In genomic region chr17:57875109-57876022, GRCh38 we compare ENCODE assay signal across 1 cellular context.
TF ChIP-seq lines count a peak whose summit lies in the region.

No MANE protein-coding gene starts in this region.

TF ChIP-seq in HepG2, 621 proteins besides CTCF, POLR2A, EP300 and RAD21 (continued from another document and continues in another):
- TF ChIP-seq PRDM10 (CRISPR knock-in tag; IDR thresholded peaks at IDR 0.05; ENCODE audit: low read depth): peak; percentile 76
- peak; percentile 58 for TF ChIP-seq STAG1 (CRISPR knock-in tag; IDR thresholded peaks at IDR 0.05)
- peak; percentile 45; the same call in 1 of the 2 replicates for TF ChIP-seq FOXA3 (CRISPR knock-in tag; IDR thresholded peaks at IDR 0.05)
- TF ChIP-seq RFX3 (CRISPR knock-in tag; IDR thresholded peaks at IDR 0.05): no peak
- TF ChIP-seq GABPB1 (CRISPR knock-in tag; IDR thresholded peaks at IDR 0.05): peak; percentile 11; the same call in 1 of the 2 replicates
- peak; percentile 37; the same call in 1 of the 2 replicates for TF ChIP-seq ARNT2 (CRISPR knock-in tag; IDR thresholded peaks at IDR 0.05; ENCODE audit: low read depth)
- peak; percentile 60; the same call in 1 of the 2 replicates for TF ChIP-seq HDAC2 (CRISPR knock-in tag; IDR thresholded peaks at IDR 0.05)
- peak; percentile 79; the same call in 1 of the 2 replicates for TF ChIP-seq ZNF430 (CRISPR knock-in tag; IDR thresholded peaks at IDR 0.05)
- peak; percentile 83 for TF ChIP-seq ATF3 (CRISPR knock-in tag; IDR thresholded peaks at IDR 0.05)
- no peak for TF ChIP-seq ZNF225 (CRISPR knock-in tag; IDR thresholded peaks at IDR 0.05)
- TF ChIP-seq NFIC (IDR thresholded peaks at IDR 0.05; ENCODE audit: low read length): 0 out of 2 replicates have a peak, but pooled peaks have one; percentile 24
- no peak for TF ChIP-seq PAX8 (CRISPR knock-in tag; IDR thresholded peaks at IDR 0.05; ENCODE audit: borderline replicate concordance)
- TF ChIP-seq HMGXB4 (CRISPR knock-in tag; IDR thresholded peaks at IDR 0.05; ENCODE audit: borderline replicate concordance in 1 of 2, low read depth in 1 of 2): no peak; a peak in 1 of 4 replicates
- no peak for TF ChIP-seq SOX13 (IDR thresholded peaks at IDR 0.05)
- TF ChIP-seq SOX13 (CRISPR knock-in tag; conservative IDR thresholded peaks at IDR 0.05 in 1 of 2, IDR thresholded peaks at IDR 0.05 in 1 of 2): peak in 1 of 2 experiments; percentile 69; a peak in 2 of 4 replicates
- TF ChIP-seq ZNF281 (CRISPR knock-in tag; IDR thresholded peaks at IDR 0.05; ENCODE audit: borderline replicate concordance): peak; percentile 72; the same call in 1 of the 2 replicates
- peak; percentile 36 for TF ChIP-seq HNRNPLL (IDR thresholded peaks at IDR 0.05; ENCODE audit: low read depth, low read length, poor library complexity, severe bottlenecking)
- TF ChIP-seq HMG20A (CRISPR knock-in tag; IDR thresholded peaks at IDR 0.05; ENCODE audit: borderline replicate concordance): 0 out of 2 replicates have a peak, but pooled peaks have one; percentile 16
- peak; percentile 92 for TF ChIP-seq ZNF605 (CRISPR knock-in tag; IDR thresholded peaks at IDR 0.05)
- 0 out of 2 replicates have a peak, but pooled peaks have one; percentile 20 for TF ChIP-seq AFF4 (CRISPR knock-in tag; IDR thresholded peaks at IDR 0.05)
- TF ChIP-seq ZNF609 (CRISPR knock-in tag; IDR thresholded peaks at IDR 0.05; ENCODE audit: borderline replicate concordance): 0 out of 2 replicates have a peak, but pooled peaks have one; percentile 25
- peak; percentile 53; the same call in 1 of the 3 replicates for TF ChIP-seq MXI1 (IDR thresholded peaks at IDR 0.05; ENCODE audit: borderline replicate concordance, low read depth, low read length)
- TF ChIP-seq ZNF556 (CRISPR knock-in tag; IDR thresholded peaks at IDR 0.05; ENCODE audit: borderline replicate concordance): 0 out of 2 replicates have a peak, but pooled peaks have one; percentile 20
- no peak for TF ChIP-seq NCOA1 (CRISPR knock-in tag; IDR thresholded peaks at IDR 0.05)
- 0 out of 2 replicates have a peak, but pooled peaks have one; percentile 23 for TF ChIP-seq NFKBIZ (CRISPR knock-in tag; IDR thresholded peaks at IDR 0.05)
- TF ChIP-seq BHLHE40 (IDR thresholded peaks at IDR 0.05; ENCODE audit: low read length): peak; percentile 38; the same call in 1 of the 2 replicates
- TF ChIP-seq SRY (CRISPR knock-in tag; IDR thresholded peaks at IDR 0.05): no peak
- no peak; the same call in 1 of the 2 replicates for TF ChIP-seq DRAP1 (CRISPR knock-in tag; IDR thresholded peaks at IDR 0.05)
- TF ChIP-seq ZNF691 (CRISPR knock-in tag; IDR thresholded peaks at IDR 0.05; ENCODE audit: borderline replicate concordance, low read depth): no peak; the same call in 1 of the 2 replicates
- TF ChIP-seq KLF16 (CRISPR knock-in tag; IDR thresholded peaks at IDR 0.05): peak in 1 of 2 experiments; percentile 66; a peak in 1 of 4 replicates
- peak; percentile 93 for TF ChIP-seq TEAD3 (CRISPR knock-in tag; optimal IDR thresholded peaks at IDR 0.05; ENCODE audit: borderline replicate concordance)
- TF ChIP-seq ZC3H13 (CRISPR knock-in tag; IDR thresholded peaks at IDR 0.05): no peak
- peak; percentile 77 for TF ChIP-seq PRPF4 (IDR thresholded peaks at IDR 0.05; ENCODE audit: low read depth, low read length, poor library complexity, severe bottlenecking)
- TF ChIP-seq SAP130 (CRISPR knock-in tag; IDR thresholded peaks at IDR 0.05; ENCODE audit: low read depth): peak; percentile 74
- peak; percentile 12; the same call in 1 of the 2 replicates for TF ChIP-seq BCL6 (CRISPR knock-in tag; IDR thresholded peaks at IDR 0.05)
- TF ChIP-seq FOXO4 (CRISPR knock-in tag; conservative IDR thresholded peaks at IDR 0.05): no peak
- 0 out of 2 replicates have a peak, but pooled peaks have one; percentile 15 for TF ChIP-seq SIX4 (CRISPR knock-in tag; IDR thresholded peaks at IDR 0.05)
